Comparison of ENCODE assay signal across 22 cellular contexts in genomic region chr12:116544656-116545055, GRCh38. TPM values are rescaled to one million over a fixed set of nuclear protein-coding genes. Genes with fewer than 3 reads are reported as not detected.
DNase-seq lines count a peak whose midpoint lies in the region; ATAC-seq, FAIRE-seq and TF ChIP-seq lines count a peak whose summit lies in the region.
"Had no signal": no experiment of that assay in that cellular context is flagged by ENCODE, and none has a peak within 500 bp of the region (broad histone marks: within the 10 kb centered on the region; RNA-seq: fewer than 3 reads in every experiment).

No MANE protein-coding gene starts in this region.

- H3K27me3 ChIP-seq in heart left ventricle, result no peaks in the 10 kb centered on the region
- peaks cover 18% of the 10 kb centered on the region for H3K27me3 ChIP-seq in left ventricle myocardium inferior (ENCODE audit: low read depth)
- H3K27me3 ChIP-seq in keratinocyte (ENCODE audit: control insufficient read depth, extremely low read depth, insufficient read depth, low read length), result no peaks in the 10 kb centered on the region
- no peaks in the 10 kb centered on the region for H3K27me3 ChIP-seq in prostate gland (replicated peaks; ENCODE audit: insufficient read depth)
- no peaks in the 10 kb centered on the region for H3K27me3 ChIP-seq in uterus
- H3K27me3 ChIP-seq: cardiac muscle cell had no signal

- H3K4me2 ChIP-seq in keratinocyte (ENCODE audit: control insufficient read depth, extremely low read depth, insufficient read depth, low read depth, low read length), result no peak overlapping the region
- H3K4me2 ChIP-seq: A549, SK-N-SH had no signal

- peak in 3 of 4 donors; percentile 28 to 55 (median 43) for ATAC-seq in heart left ventricle
- ATAC-seq: A549, natural killer cell had no signal

- TF ChIP-seq CTCF in heart left ventricle (IDR thresholded peaks at IDR 0.05), result no peak
- no peak for TF ChIP-seq CTCF in left ventricle myocardium inferior (IDR thresholded peaks at IDR 0.05; ENCODE audit: borderline replicate concordance)
- no peak for TF ChIP-seq CTCF in keratinocyte (optimal IDR thresholded peaks at IDR 0.05 in 1 of 3, IDR thresholded peaks at IDR 0.05 in 1 of 3, conservative IDR thresholded peaks at IDR 0.05 in 1 of 3; ENCODE audit: extremely low read depth in 1 of 3, insufficient read depth in 2 of 3, low read length in 3 of 3)
- no peak for TF ChIP-seq CTCF in prostate gland (IDR thresholded peaks at IDR 0.05)
- no peak for TF ChIP-seq CTCF in uterus (IDR thresholded peaks at IDR 0.05)

- dilution Hi-C loops in keratinocyte (cut with MboI; ENCODE audit: extremely low pct_ligation_motif_present, low sequenced_read_pairs), result no loop called here

- intact Hi-C loops in heart left ventricle (cut with DNase I) (no loop called here), left ventricle myocardium inferior (cut with micrococcal nuclease) (no loop called here), prostate gland (cut with DNase I) (no loop called here), uterus (cut with DNase I; ENCODE audit: low total_unique reads) (no loop called here)

- peak in 1 of 5 donors; percentile 39 for DNase-seq in heart left ventricle
- no peak for DNase-seq in left ventricle myocardium inferior
- DNase-seq in keratinocyte (ENCODE audit: low read depth, low spot score), result no peak
- DNase-seq in prostate gland (ENCODE audit: low spot score), result peak; percentile 31
- DNase-seq in uterus, result peak; percentile 78 to 81
- DNase-seq in GOT3 (lab: John Stamatoyannopoulos, UW), result no peak
- DNase-seq in NOMO-1 (lab: John Stamatoyannopoulos, UW; ENCODE audit: unreplicated experiment in 2 of 2), result no peak
- no peak for DNase-seq in NCI-H526 treated with DMSO at 0.1 percent for 48 hours (lab: John Stamatoyannopoulos, UW)
- DNase-seq: activated CD4-positive, alpha-beta memory T cell treated with anti-CD3 and anti-CD28 coated beads for 36 hours; activated gamma-delta T cell; natural killer cell; NCI-H1105; NCI-H2081 treated with DMSO at 0.1 percent for 48 hours; NCI-H446; SK-N-SH had no signal

- H3K9me1 ChIP-seq in keratinocyte (ENCODE audit: control insufficient read depth, extremely low read depth, insufficient read depth, low read length), result no peaks in the 10 kb centered on the region

- TF ChIP-seq POLR2A in heart left ventricle (IDR thresholded peaks at IDR 0.05), result no peak
- TF ChIP-seq POLR2A in prostate gland (IDR thresholded peaks at IDR 0.05), result no peak
- TF ChIP-seq POLR2A in uterus (IDR thresholded peaks at IDR 0.05), result no peak

- peak; percentile 63 for FAIRE-seq in keratinocyte (lab: Jason Lieb, UNC)
- FAIRE-seq: A549, D721Med, HTR-8/SVneo, RCC 7860 had no signal

- 67 to 83% (median 81%) methylated on average over 5 of the region's 5 CpGs for WGBS in heart left ventricle, 4 donors
- 21% methylated on average over 5 of the region's 5 CpGs for WGBS in prostate gland

- peaks cover 0 to 30% (median 20%) of the 10 kb centered on the region in 12 donors for H3K4me1 ChIP-seq in heart left ventricle
- peaks cover 33% of the 10 kb centered on the region for H3K4me1 ChIP-seq in left ventricle myocardium inferior
- peaks cover 20% of the 10 kb centered on the region for H3K4me1 ChIP-seq in keratinocyte (ENCODE audit: control insufficient read depth, extremely low read depth, insufficient read depth, low read length)
- no peaks in the 10 kb centered on the region for H3K4me1 ChIP-seq in prostate gland (replicated peaks)
- peaks cover 0 to 3% of the 10 kb centered on the region in 2 donors for H3K4me1 ChIP-seq in uterus

- H3K9me3 ChIP-seq in heart left ventricle, result no peaks in the 10 kb centered on the region
- no peaks in the 10 kb centered on the region for H3K9me3 ChIP-seq in left ventricle myocardium inferior (replicated peaks)
- no peaks in the 10 kb centered on the region for H3K9me3 ChIP-seq in keratinocyte (ENCODE audit: control insufficient read depth, low read depth, low read length)
- H3K9me3 ChIP-seq in prostate gland, result no peaks in the 10 kb centered on the region
- no peaks in the 10 kb centered on the region for H3K9me3 ChIP-seq in uterus
- H3K9me3 ChIP-seq: A549, HAP-1, SK-N-SH had no signal

- H3K4me3 ChIP-seq in heart left ventricle (no peak overlapping the region), left ventricle myocardium inferior (no peak overlapping the region), keratinocyte (ENCODE audit: control insufficient read depth in 2 of 3, extremely low read depth in 1 of 3, insufficient read depth in 2 of 3, low read depth in 1 of 3, low read length in 3 of 3) (no peak overlapping the region), prostate gland (no peak overlapping the region), uterus (no peak overlapping the region)
- H3K4me3 ChIP-seq: A549, cardiac muscle cell, HAP-1, lung had no signal

- no peaks in the 10 kb centered on the region for H3K79me2 ChIP-seq in keratinocyte (ENCODE audit: control insufficient read depth, insufficient read depth, low read length)

- H3K9ac ChIP-seq in keratinocyte (ENCODE audit: control insufficient read depth, extremely low read depth, insufficient read depth, low read length), result no peak overlapping the region
- H3K9ac ChIP-seq: SK-N-SH had no signal

- H3K27ac ChIP-seq in heart left ventricle (peak overlapping the region in 1 of 12 donors; percentile 11), left ventricle myocardium inferior (replicated peaks) (no peak overlapping the region), keratinocyte (ENCODE audit: control insufficient read depth, insufficient read depth, low read length) (no peak overlapping the region), prostate gland (no peak overlapping the region), uterus (peak overlapping the region; percentile 63 to 73)
- H3K27ac ChIP-seq: A549, cardiac muscle cell had no signal

- H3K36me3 ChIP-seq in heart left ventricle (no peaks in the 10 kb centered on the region), left ventricle myocardium inferior (no peaks in the 10 kb centered on the region), keratinocyte (ENCODE audit: control insufficient read depth in 2 of 2, extremely low read depth in 1 of 2, insufficient read depth in 2 of 2, low read length in 2 of 2) (no peaks in the 10 kb centered on the region), prostate gland (no peaks in the 10 kb centered on the region), uterus (no peaks in the 10 kb centered on the region)
- H3K36me3 ChIP-seq: cardiac muscle cell, HAP-1 had no signal

- H2AFZ ChIP-seq in keratinocyte (ENCODE audit: control insufficient read depth, low read length), result no peak overlapping the region

- H4K20me1 ChIP-seq in keratinocyte (ENCODE audit: control insufficient read depth, extremely low read depth, insufficient read depth, low read length), result no peaks in the 10 kb centered on the region

RNA-seq across cellular contexts. Expression of gene MAP1LC3B2, which starts 14.5 kb away (rescaled TPM):
- total RNA-seq in heart left ventricle, result 1 to 10 TPM in 8 of 9 donors, under 1 TPM in 1; 0.91 to 4.8 (median 2.3) TPM
- polyA plus RNA-seq in heart left ventricle, result 1 to 10 TPM in 1 of 2 donors, under 1 TPM in 1; 0.91 to 5.4 TPM
- 2.9 TPM for total RNA-seq in left ventricle myocardium inferior
- 2.7 to 6.0 TPM (median 4.3 TPM) in 3 replicates for polyA plus RNA-seq in keratinocyte
- 45.2 TPM for polyA plus RNA-seq in keratinocyte (2011; ENCODE audit: low read depth)
- polyA plus RNA-seq in keratinocyte (2011; cell fraction: cytosol; rRNA removed), result 4.5 and 5.5 TPM in 2 replicates
- polyA plus RNA-seq in keratinocyte (2011; cell fraction: nucleus; rRNA removed), result 6.7 and 7.2 TPM in 2 replicates
- 4.1 and 20.6 TPM in 2 replicates for polyA plus RNA-seq in keratinocyte (2012; ENCODE audit: low replicate concordance)
- 1.5 to 9.2 TPM (median 3.1 TPM) in 3 replicates for polyA minus RNA-seq in keratinocyte
- not detected for polyA minus RNA-seq in keratinocyte (2011; cell fraction: cytosol; rRNA and poly(A)+ RNA removed)
- 3.3 TPM in 1 of 2 replicates, not detected in the other for polyA minus RNA-seq in keratinocyte (2011; cell fraction: nucleus; rRNA and poly(A)+ RNA removed)
- total RNA-seq in prostate gland, result 1 to 10 TPM in 1 of 2 donors, not detected in 1; 1.6 TPM
- 1 to 10 TPM in 2 of 4 donors, not detected in 2; 1.8 to 3.6 TPM for total RNA-seq in uterus

Comparison
In these comparisons a context has a peak if more than half of its experiments do, and no peak if none do; other contexts are left out.
1. DNase-seq: peak in prostate gland (single experiment) and uterus (2 of 2); none in left ventricle myocardium inferior (single experiment), keratinocyte (single experiment), GOT3 (single experiment), NOMO-1 (0 of 2) and NCI-H526 treated with DMSO at 0.1 percent for 48 hours (single experiment).
2. H3K27ac ChIP-seq: peak in uterus (2 of 2); none in left ventricle myocardium inferior (single experiment), keratinocyte (single experiment) and prostate gland (0 of 2).